13 cellular contexts compared by ENCODE assay signal in genomic region chr2:240286596-240286995, GRCh38.
"Had no signal": no experiment of that assay in that cellular context is flagged by ENCODE, and none has a peak within 500 bp of the region (broad histone marks: within the 10 kb centered on the region; RNA-seq: fewer than 3 reads in every experiment).

No MANE protein-coding gene starts in this region.

- H3K4me3 ChIP-seq: gastroesophageal sphincter, hepatocyte, ovary, transverse colon, vagina had no signal

- H3K4me3 Mint-ChIP-seq: activated naive CD4-positive, alpha-beta T cell treated with anti-CD3 and anti-CD28 coated beads for 36 hours; neural crest cell; stimulated activated naive B cell treated with anti-CD40 and anti-IgM and Interleukin-4, amounts not matched to agents 10 μg/mL and 1 μg/mL and 100 μg/mL, for 72 hours had no signal

- H2AFZ ChIP-seq: hepatocyte had no signal

- H3K27ac Mint-ChIP-seq: activated naive CD4-positive, alpha-beta T cell treated with anti-CD3 and anti-CD28 coated beads for 36 hours; stimulated activated naive B cell treated with anti-CD40 and anti-IgM and Interleukin-4, amounts not matched to agents 10 μg/mL and 1 μg/mL and 100 μg/mL, for 72 hours had no signal

- H3K4me1 ChIP-seq: gastroesophageal sphincter, transverse colon, vagina had no signal

- H3K9me3 ChIP-seq: gastroesophageal sphincter, ovary, transverse colon, vagina had no signal

- H3K36me3 ChIP-seq: gastroesophageal sphincter, ovary, transverse colon, vagina had no signal

- H3K4me2 ChIP-seq: hepatocyte had no signal

- H3K27me3 ChIP-seq: gastroesophageal sphincter, hepatocyte, ovary, transverse colon, vagina had no signal

- H3K4me1 Mint-ChIP-seq: neural crest cell; stimulated activated naive B cell treated with anti-CD40 and anti-IgM and Interleukin-4, amounts not matched to agents 10 μg/mL and 1 μg/mL and 100 μg/mL, for 72 hours had no signal

- H3K27ac ChIP-seq: gastroesophageal sphincter, hepatocyte, ovary, transverse colon, vagina had no signal

- H3K9me3 Mint-ChIP-seq: activated naive CD4-positive, alpha-beta T cell treated with anti-CD3 and anti-CD28 coated beads for 36 hours had no signal

- H3K36me3 Mint-ChIP-seq: stimulated activated naive B cell treated with anti-CD40 and anti-IgM and Interleukin-4, amounts not matched to agents 10 μg/mL and 1 μg/mL and 100 μg/mL, for 72 hours had no signal

- DNase-seq: activated CD4-positive, alpha-beta T cell treated with anti-CD3 and anti-CD28 coated beads, Interleukin-2, amount 50 U/mL, for 1 hour; activated CD4-positive, CD25-positive, alpha-beta regulatory T cell; activated naive CD4-positive, alpha-beta T cell treated with anti-CD3 and anti-CD28 coated beads for 36 hours; activated T-cell treated with anti-CD3 and anti-CD28 coated beads for 4 hours; erythroblast; ovary; stimulated activated CD4-positive, alpha-beta T cell treated with anti-CD3 and anti-CD28 coated beads, Interleukin-2, amount 100 ng/mL, for 48 hours; stimulated activated naive B cell treated with anti-CD40 and anti-IgM and Interleukin-4, amounts not matched to agents 10 μg/mL and 1 μg/mL and 100 μg/mL, for 72 hours; transverse colon had no signal
